8 cellular contexts compared by ENCODE assay signal in genomic region chr1:44842763-44843655, GRCh38. TPM values are rescaled to one million over a fixed set of nuclear protein-coding genes. Genes with fewer than 3 reads are reported as not detected.
DNase-seq lines count a peak whose midpoint lies in the region; ATAC-seq and TF ChIP-seq lines count a peak whose summit lies in the region.

TSS of gene PTCH2 (minus strand) at chr1:44843253. CDS start at chr1:44842932, 321 bp downstream.

- no peaks in the 10 kb centered on the region for H3K9me3 ChIP-seq in mucosa of descending colon
- H3K9me3 ChIP-seq in upper lobe of right lung = no peaks in the 10 kb centered on the region

- peak; percentile 78 for ATAC-seq in activated B cell treated with CpG ODN at 0.5 μM for 24 hours (ENCODE audit: low read depth)
- ATAC-seq in esophagus mucosa = peak; percentile 53
- peak; percentile 80 for ATAC-seq in mucosa of descending colon
- ATAC-seq in upper lobe of right lung = peak; percentile 87
- no peak for ATAC-seq in HG03280 (IDR thresholded peaks at IDR 0.05; ENCODE audit: unreplicated experiment)

- H3K4me1 Mint-ChIP-seq in activated B cell treated with CpG ODN at 0.5 μM for 24 hours = peaks cover 6% of the 10 kb centered on the region

- H3K27ac Mint-ChIP-seq in activated B cell treated with CpG ODN at 0.5 μM for 24 hours = no peak within 1 kb of the TSS

- H3K36me3 ChIP-seq in mucosa of descending colon (ENCODE audit: low read depth) = no peaks in the 10 kb centered on the region
- H3K36me3 ChIP-seq in upper lobe of right lung = no peaks in the 10 kb centered on the region

- CTCF ChIA-PET in activated B cell treated with CpG ODN at 0.5 μM for 24 hours (lab: Charles Lee) = interaction anchor here (0.9 to 1.1 kb wide), 2 partner anchors 43 to 168 kb away, joined by 3 read pairs; partner anchors contain the start of genes HECTD3, PLK3 and UROD

- no peaks in the 10 kb centered on the region for H3K9me3 Mint-ChIP-seq in activated B cell treated with CpG ODN at 0.5 μM for 24 hours

- intact Hi-C loops in activated B cell treated with CpG ODN at 0.5 μM for 24 hours (cut with micrococcal nuclease) = loop anchor here (2.0 kb wide), 1 partner anchor 56 kb away; no protein-coding TSS in a partner anchor
- intact Hi-C loops in mucosa of descending colon (cut with DNase I, micrococcal nuclease) = no loop called here
- intact Hi-C loops in upper lobe of right lung (cut with DNase I) = no loop called here

- no peak within 1 kb of the TSS for H3K27ac ChIP-seq in upper lobe of right lung

- H3K27me3 ChIP-seq in upper lobe of right lung = no peaks in the 10 kb centered on the region

- DNase-seq in NOMO-1 (lab: John Stamatoyannopoulos, UW; ENCODE audit: unreplicated experiment in 2 of 2) (peak; percentile 26 to 39), NOMO-1 treated with dmso at 0.1 percent for 144 hours (lab: John Stamatoyannopoulos, UW; ENCODE audit: unreplicated experiment) (no peak), NCI-H1417 treated with DMSO at 0.1 percent for 48 hours (lab: John Stamatoyannopoulos, UW) (peak; percentile 18), activated B cell treated with CpG ODN at 0.5 μM for 24 hours (peak; percentile 48), mucosa of descending colon (peak; percentile 56 to 69 (median 67)), upper lobe of right lung (peak; percentile 76)

- no peak for TF ChIP-seq CTCF in activated B cell treated with CpG ODN at 0.5 μM for 24 hours (IDR thresholded peaks at IDR 0.05)
- no peak for TF ChIP-seq CTCF in mucosa of descending colon (IDR thresholded peaks at IDR 0.05)
- no peak for TF ChIP-seq CTCF in upper lobe of right lung (IDR thresholded peaks at IDR 0.05)

- peak within 1 kb of the TSS; percentile 64 for H3K4me3 Mint-ChIP-seq in activated B cell treated with CpG ODN at 0.5 μM for 24 hours

- peaks cover 4% of the 10 kb centered on the region for H3K4me1 ChIP-seq in mucosa of descending colon (ENCODE audit: low read depth)
- peaks cover 5% of the 10 kb centered on the region for H3K4me1 ChIP-seq in upper lobe of right lung

- no peak within 1 kb of the TSS for H3K4me3 ChIP-seq in mucosa of descending colon
- peak within 1 kb of the TSS; percentile 48 for H3K4me3 ChIP-seq in upper lobe of right lung

- POLR2A ChIA-PET in activated B cell treated with CpG ODN at 0.5 μM for 24 hours (lab: Charles Lee) = interaction anchor here (0.6 to 2.0 kb wide), 10 partner anchors 10 to 463 kb away, joined by 3 to 11 read pairs (median 6); partner anchors contain the start of genes HECTD3, PLK3, RNU5D-1 and RPS8

- H3K27me3 Mint-ChIP-seq in activated B cell treated with CpG ODN at 0.5 μM for 24 hours = peaks cover 4% of the 10 kb centered on the region

- H3K36me3 Mint-ChIP-seq in activated B cell treated with CpG ODN at 0.5 μM for 24 hours (ENCODE audit: low read depth) = no peaks in the 10 kb centered on the region

RNA-seq across cellular contexts. Expression of gene PTCH2, which starts in this region (rescaled TPM):
- total RNA-seq in activated B cell treated with CpG ODN at 0.5 μM for 24 hours (1.2 TPM in 2 replicates), esophagus mucosa (0.40 TPM), mucosa of descending colon (1 to 10 TPM in 1 of 3 donors, under 1 TPM in 2; 0.39 to 2.7 (median 0.64) TPM), upper lobe of right lung (0.64 TPM)

Comparison
In these comparisons a context has a peak if more than half of its experiments do, and no peak if none do; other contexts are left out.
1. Peak in ATAC-seq in esophagus mucosa; RNA of the gene not detected or under 1 TPM.
2. Peak in DNase-seq, ATAC-seq and H3K4me3 ChIP-seq in upper lobe of right lung; RNA of the gene not detected or under 1 TPM.